Comparison of ENCODE assay signal across 8 cellular contexts in genomic region chr3:97793415-97794019, GRCh38. TPM values are rescaled to one million over a fixed set of nuclear protein-coding genes. Genes with fewer than 3 reads are reported as not detected.
A peak's percentile ranks its signal among the peaks of the same experiment; 100 is the strongest.
DNase-seq lines count a peak whose midpoint lies in the region; ATAC-seq and TF ChIP-seq lines count a peak whose summit lies in the region.

No MANE protein-coding gene starts in this region.

- intact Hi-C loops in CD8-positive, alpha-beta T cell (cut with DNase I, micrococcal nuclease): loop anchor here (1.0 to 5.0 kb wide), 5 partner anchors 27 to 1019 kb away; no protein-coding TSS in a partner anchor
- intact Hi-C loops in breast epithelium (cut with DNase I; ENCODE audit: low total_unique reads): loop anchor here (10.0 kb wide), 1 partner anchor 231 kb away; no protein-coding TSS in a partner anchor

- peak; percentile 81 for TF ChIP-seq CTCF in CD8-positive, alpha-beta T cell (IDR thresholded peaks at IDR 0.05)
- TF ChIP-seq CTCF in breast epithelium (IDR thresholded peaks at IDR 0.05) (peak; percentile 73 to 80 (median 74)), upper lobe of left lung (IDR thresholded peaks at IDR 0.05) (peak; percentile 64 to 84 (median 74))

- POLR2A ChIA-PET in CD8-positive, alpha-beta T cell (lab: Charles Lee): interaction anchor here (0.6 to 1.1 kb wide), 4 partner anchors 31 to 279 kb away, joined by 3 read pairs; no protein-coding TSS in a partner anchor

- no peaks in the 10 kb centered on the region for H3K27me3 ChIP-seq in CD8-positive, alpha-beta T cell (ENCODE audit: insufficient read depth, low read length)
- H3K27me3 ChIP-seq in breast epithelium: no peaks in the 10 kb centered on the region
- H3K27me3 ChIP-seq in upper lobe of left lung: no peaks in the 10 kb centered on the region

- no peaks in the 10 kb centered on the region for H3K4me1 ChIP-seq in CD8-positive, alpha-beta T cell (ENCODE audit: insufficient read depth, low read length)
- H3K4me1 ChIP-seq in breast epithelium (no peaks in the 10 kb centered on the region), upper lobe of left lung (no peaks in the 10 kb centered on the region)

- DNase-seq in CD8-positive, alpha-beta T cell: peak in 1 of 7 experiments; percentile 14
- DNase-seq in NCI-H748 (lab: John Stamatoyannopoulos, UW; ENCODE audit: unreplicated experiment): peak; percentile 45
- no peak for DNase-seq in breast epithelium (ENCODE audit: low spot score in 2 of 2)
- peak; percentile 43 for DNase-seq in kidney glomerular epithelial cell (lab: John Stamatoyannopoulos, UW)
- DNase-seq in upper lobe of left lung: no peak
- DNase-seq in effector CD8-positive, alpha-beta T cell (lab: John Stamatoyannopoulos, UW): no peak

- TF ChIP-seq POLR2A in breast epithelium (IDR thresholded peaks at IDR 0.05) (no peak), upper lobe of left lung (IDR thresholded peaks at IDR 0.05) (no peak)

- no peak overlapping the region for H3K4me3 Mint-ChIP-seq in CD8-positive, alpha-beta T cell

- no peaks in the 10 kb centered on the region for H3K36me3 Mint-ChIP-seq in CD8-positive, alpha-beta T cell

- no peaks in the 10 kb centered on the region for H3K9me3 ChIP-seq in CD8-positive, alpha-beta T cell (ENCODE audit: low read length)
- no peaks in the 10 kb centered on the region for H3K9me3 ChIP-seq in breast epithelium
- H3K9me3 ChIP-seq in upper lobe of left lung: no peaks in the 10 kb centered on the region

- CTCF ChIA-PET in CD8-positive, alpha-beta T cell (lab: Charles Lee): interaction anchor here (0.6 to 4.8 kb wide), 14 partner anchors 9 to 252 kb away, joined by 3 to 92 read pairs (median 4); no protein-coding TSS in a partner anchor

- no peaks in the 10 kb centered on the region for H3K27me3 Mint-ChIP-seq in CD8-positive, alpha-beta T cell (ENCODE audit: low read depth)

- no peaks in the 10 kb centered on the region for H3K9me3 Mint-ChIP-seq in CD8-positive, alpha-beta T cell

- no peaks in the 10 kb centered on the region for H3K4me1 Mint-ChIP-seq in CD8-positive, alpha-beta T cell (ENCODE audit: low read depth)

- H3K36me3 ChIP-seq in CD8-positive, alpha-beta T cell (ENCODE audit: insufficient read depth, low read length): no peaks in the 10 kb centered on the region
- H3K36me3 ChIP-seq in breast epithelium (no peaks in the 10 kb centered on the region), upper lobe of left lung (peaks cover 0 to 9% (median 0%) of the 10 kb centered on the region in 4 donors)

- H3K4me3 ChIP-seq in CD8-positive, alpha-beta T cell (ENCODE audit: low read depth, low read length): no peak overlapping the region
- H3K4me3 ChIP-seq in breast epithelium: no peak overlapping the region
- H3K4me3 ChIP-seq in upper lobe of left lung: no peak overlapping the region

- H3K27ac ChIP-seq in CD8-positive, alpha-beta T cell (ENCODE audit: low read depth, low read length): no peak overlapping the region
- H3K27ac ChIP-seq in breast epithelium: no peak overlapping the region
- H3K27ac ChIP-seq in upper lobe of left lung: no peak overlapping the region

- ATAC-seq in CD8-positive, alpha-beta T cell: peak; percentile 71
- ATAC-seq in GM18870 (IDR thresholded peaks at IDR 0.05; ENCODE audit: unreplicated experiment) (peak; percentile 71), HG03558 (IDR thresholded peaks at IDR 0.05; ENCODE audit: extremely low read depth, unreplicated experiment) (peak; percentile 45), upper lobe of left lung (ENCODE audit: low FRiP score in 2 of 2) (peak in 1 of 2 donors; percentile 68)

- H3K27ac Mint-ChIP-seq in CD8-positive, alpha-beta T cell: no peak overlapping the region

- TF ChIP-seq EP300 in upper lobe of left lung (IDR thresholded peaks at IDR 0.05): no peak

RNA-seq across cellular contexts. Expression of gene CRYBG3, which starts 28.3 kb away (rescaled TPM):
- 1 to 10 TPM in 1 of 2 experiments, under 1 TPM in 1; 1.00 to 1.1 TPM for total RNA-seq in CD8-positive, alpha-beta T cell
- 10 to 100 TPM; 25.5 to 37.9 (median 28.5) TPM for total RNA-seq in breast epithelium
- 10 to 100 TPM; 19.7 to 32.7 (median 26.6) TPM for total RNA-seq in upper lobe of left lung

RNA-seq across cellular contexts. Expression of gene ARL6, which starts 29.0 kb away (rescaled TPM):
- 1 to 10 TPM in 1 of 2 experiments, under 1 TPM in 1; 0.97 to 1.1 TPM for total RNA-seq in CD8-positive, alpha-beta T cell
- 1 to 10 TPM; 5.4 to 9.5 (median 9.2) TPM for total RNA-seq in breast epithelium
- total RNA-seq in upper lobe of left lung: 10 to 100 TPM in 3 of 6 donors, 1 to 10 TPM in 3; 4.0 to 12.6 (median 9.1) TPM

Comparison
In these comparisons a context has a peak if more than half of its experiments do, and no peak if none do; other contexts are left out.
1. DNase-seq: peak in NCI-H748 (single experiment) and kidney glomerular epithelial cell (single experiment); none in breast epithelium (0 of 2), upper lobe of left lung (0 of 2) and effector CD8-positive, alpha-beta T cell (single experiment).
2. RNA of gene CRYBG3, which starts 28.3 kb away (total RNA-seq): 19.7 to 32.7 TPM in upper lobe of left lung and 25.5 to 37.9 TPM in breast epithelium; 1.00 to 1.1 TPM in CD8-positive, alpha-beta T cell; every median in the first group is over 4 times any median in the second.
3. Peak in every context shown above with its lines, with median percentiles within 50 percentile points of each other: CTCF ChIP-seq.